ENCODE assay signal across 16 cellular contexts in the genomic region with DNA sequence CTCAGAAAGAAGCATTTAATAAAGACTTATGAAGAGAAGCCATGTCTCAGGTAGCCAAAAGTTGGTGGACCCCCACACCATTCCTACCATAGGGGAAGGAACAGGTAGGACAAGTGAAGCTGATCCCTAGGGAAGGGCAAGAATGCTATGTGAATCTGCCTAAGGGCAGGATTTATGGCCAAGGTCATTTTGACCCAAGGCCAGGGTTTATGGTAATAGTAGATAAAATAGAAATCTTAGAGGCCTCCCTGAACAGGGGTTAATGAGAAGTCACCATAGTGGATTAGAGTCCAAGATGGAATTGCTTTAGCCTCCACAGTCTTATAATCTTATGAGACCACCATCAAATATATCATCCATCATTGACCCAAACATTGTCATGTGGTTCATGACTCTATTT.
"Had no signal": no experiment of that assay in that cellular context is flagged by ENCODE, and none has a peak within 500 bp of the region (broad histone marks: within the 10 kb centered on the region; RNA-seq: fewer than 3 reads in every experiment).

No MANE protein-coding gene starts in this region.

- H3K9me3 ChIP-seq: testis had no signal

- H3K9me3 Mint-ChIP-seq: stimulated activated naive CD8-positive, alpha-beta T cell treated with anti-CD3 and anti-CD28 coated beads, Interleukin-15, Interleukin-2, amounts not matched to agents 100 ng/mL and 50 ng/mL, for 24 hours had no signal

- H3K27me3 Mint-ChIP-seq: activated naive CD8-positive, alpha-beta T cell; stimulated activated naive CD8-positive, alpha-beta T cell treated with anti-CD3 and anti-CD28 coated beads, Interleukin-15, Interleukin-2, amounts not matched to agents 100 ng/mL and 50 ng/mL, for 24 hours had no signal

- DNase-seq: activated CD4-positive, alpha-beta T cell treated with anti-CD3 and anti-CD28 coated beads for 48 hours; activated effector memory CD4-positive, alpha-beta T cell treated with Interleukin-2 at 50 U/mL for 16 hours; activated T-cell treated with anti-CD3 and anti-CD28 coated beads, Interleukin-2, amount 50 U/mL, for 1 hour; amygdala; dermis blood vessel endothelial cell; foreskin melanocyte; heart left ventricle; stimulated activated CD4-positive, alpha-beta T cell treated with anti-CD3 and anti-CD28 coated beads, Interleukin-4, amount 100 ng/mL, for 1 hour; stimulated activated CD8-positive, alpha-beta memory T cell treated with anti-CD3 and anti-CD28 coated beads, Interleukin-4, amount 100 ng/mL, for 48 hours; T1000; testis had no signal

- H3K27ac ChIP-seq: testis, VCaP had no signal

- H3K27me3 ChIP-seq: heart left ventricle, testis had no signal

- ATAC-seq: heart left ventricle, left lobe of liver had no signal

- H3K4me3 ChIP-seq: heart left ventricle, testis had no signal

- H3K4me1 ChIP-seq: testis had no signal

- H3K4me3 Mint-ChIP-seq: brain; stimulated activated naive CD8-positive, alpha-beta T cell treated with anti-CD3 and anti-CD28 coated beads, Interleukin-15, Interleukin-2, amounts not matched to agents 100 ng/mL and 50 ng/mL, for 24 hours had no signal

- H3K36me3 ChIP-seq: heart left ventricle had no signal
